In genomic region chr12:18552829-18553228, GRCh38 we compare ENCODE assay signal across 17 cellular contexts.
DNase-seq lines count a peak whose midpoint lies in the region; TF ChIP-seq lines count a peak whose summit lies in the region.
"Had no signal": no experiment of that assay in that cellular context is flagged by ENCODE, and none has a peak within 500 bp of the region (broad histone marks: within the 10 kb centered on the region; RNA-seq: fewer than 3 reads in every experiment).

No MANE protein-coding gene starts in this region.

- H3K9me3 ChIP-seq in DOHH2 (ENCODE audit: control insufficient read depth, insufficient read depth, low read length): no peaks in the 10 kb centered on the region
- H3K9me3 ChIP-seq: breast epithelium, psoas muscle, thoracic aorta had no signal

- H3K79me2 ChIP-seq in DOHH2 (ENCODE audit: control insufficient read depth, low read length): no peaks in the 10 kb centered on the region

- no peaks in the 10 kb centered on the region for H3K9me3 Mint-ChIP-seq in activated naive CD8-positive, alpha-beta T cell treated with anti-CD3 and anti-CD28 coated beads for 36 hours

- H3K4me3 ChIP-seq in DOHH2 (ENCODE audit: low read length): no peak overlapping the region
- no peak overlapping the region for H3K4me3 ChIP-seq in choroid plexus epithelial cell (ENCODE audit: low read depth, low read length)
- H3K4me3 ChIP-seq: breast epithelium, psoas muscle, thoracic aorta had no signal

- TF ChIP-seq CTCF in 22Rv1 (IDR thresholded peaks at IDR 0.05) (peak; percentile 67), DOHH2 (IDR thresholded peaks at IDR 0.05; ENCODE audit: low read depth, low read length, poor library complexity, severe bottlenecking) (peak; percentile 20), choroid plexus epithelial cell (conservative IDR thresholded peaks at IDR 0.05; ENCODE audit: low read depth, low read length) (peak; percentile 38)

- no peaks in the 10 kb centered on the region for H3F3A ChIP-seq in DOHH2 (ENCODE audit: control insufficient read depth, insufficient read depth)

- H3K9me2 ChIP-seq in DOHH2 (replicated peaks; ENCODE audit: control insufficient read depth, low read length): no peaks in the 10 kb centered on the region

- H3K27me3 Mint-ChIP-seq in activated naive CD8-positive, alpha-beta T cell treated with anti-CD3 and anti-CD28 coated beads for 36 hours: no peaks in the 10 kb centered on the region
- H3K27me3 Mint-ChIP-seq: activated naive CD8-positive, alpha-beta T cell had no signal

- no peaks in the 10 kb centered on the region for H3K4me1 Mint-ChIP-seq in activated naive CD8-positive, alpha-beta T cell treated with anti-CD3 and anti-CD28 coated beads for 36 hours
- H3K4me1 Mint-ChIP-seq: natural killer cell had no signal

- no peak overlapping the region for H3K27ac Mint-ChIP-seq in activated naive CD8-positive, alpha-beta T cell treated with anti-CD3 and anti-CD28 coated beads for 36 hours
- H3K27ac Mint-ChIP-seq: activated naive CD8-positive, alpha-beta T cell; natural killer cell had no signal

- no peaks in the 10 kb centered on the region for H3K4me1 ChIP-seq in DOHH2 (ENCODE audit: control insufficient read depth, low read length)
- H3K4me1 ChIP-seq: breast epithelium, psoas muscle had no signal

- DNase-seq in NCI-H526 treated with DMSO at 0.1 percent for 48 hours (lab: John Stamatoyannopoulos, UW): peak; percentile 3
- peak; percentile 3 for DNase-seq in choroid plexus epithelial cell (ENCODE audit: low read depth)
- DNase-seq in SHP77 treated with DMSO at 0.1 percent for 48 hours (lab: John Stamatoyannopoulos, UW): no peak
- DNase-seq in activated naive CD8-positive, alpha-beta T cell treated with anti-CD3 and anti-CD28 coated beads for 36 hours: no peak
- no peak for DNase-seq in NCI-H510A treated with DMSO at 0.1 percent for 48 hours (lab: John Stamatoyannopoulos, UW)
- DNase-seq in AG08395 (ENCODE audit: low spot score): no peak
- DNase-seq: hippocampal formation, KG1, mesenchymal stem cell, natural killer cell, NCI-H345, psoas muscle had no signal

- H3K27me3 ChIP-seq in DOHH2 (ENCODE audit: control insufficient read depth, low read length): no peaks in the 10 kb centered on the region
- H3K27me3 ChIP-seq: breast epithelium had no signal

- H3K4me2 ChIP-seq in DOHH2 (ENCODE audit: low read length): no peak overlapping the region

- no peak overlapping the region for H3K4me3 Mint-ChIP-seq in activated naive CD8-positive, alpha-beta T cell treated with anti-CD3 and anti-CD28 coated beads for 36 hours
- H3K4me3 Mint-ChIP-seq: activated naive CD8-positive, alpha-beta T cell; natural killer cell had no signal

- H3K36me3 Mint-ChIP-seq in activated naive CD8-positive, alpha-beta T cell treated with anti-CD3 and anti-CD28 coated beads for 36 hours: no peaks in the 10 kb centered on the region
- H3K36me3 Mint-ChIP-seq: activated naive CD8-positive, alpha-beta T cell; natural killer cell had no signal

- H3K27ac ChIP-seq in 22Rv1 (no peak overlapping the region), DOHH2 (ENCODE audit: low read depth, low read length) (no peak overlapping the region)
- H3K27ac ChIP-seq: breast epithelium, psoas muscle, thoracic aorta had no signal

- H4K20me1 ChIP-seq in DOHH2 (ENCODE audit: control insufficient read depth, insufficient read depth, low read depth, low read length): no peaks in the 10 kb centered on the region

- H3K36me3 ChIP-seq in DOHH2 (ENCODE audit: control insufficient read depth, low read length): no peaks in the 10 kb centered on the region
- H3K36me3 ChIP-seq: breast epithelium, thoracic aorta had no signal

Comparison
In these comparisons a context has a peak if more than half of its experiments do, and no peak if none do; other contexts are left out.
1. DNase-seq: peak in NCI-H526 treated with DMSO at 0.1 percent for 48 hours (single experiment) and choroid plexus epithelial cell (single experiment); none in SHP77 treated with DMSO at 0.1 percent for 48 hours (single experiment), activated naive CD8-positive, alpha-beta T cell treated with anti-CD3 and anti-CD28 coated beads for 36 hours (single experiment), NCI-H510A treated with DMSO at 0.1 percent for 48 hours (single experiment) and AG08395 (single experiment).
2. Peak in every context shown above with its lines, with median percentiles within 50 percentile points of each other: CTCF ChIP-seq.